ENCODE assay signal across 20 cellular contexts in the genomic region with DNA sequence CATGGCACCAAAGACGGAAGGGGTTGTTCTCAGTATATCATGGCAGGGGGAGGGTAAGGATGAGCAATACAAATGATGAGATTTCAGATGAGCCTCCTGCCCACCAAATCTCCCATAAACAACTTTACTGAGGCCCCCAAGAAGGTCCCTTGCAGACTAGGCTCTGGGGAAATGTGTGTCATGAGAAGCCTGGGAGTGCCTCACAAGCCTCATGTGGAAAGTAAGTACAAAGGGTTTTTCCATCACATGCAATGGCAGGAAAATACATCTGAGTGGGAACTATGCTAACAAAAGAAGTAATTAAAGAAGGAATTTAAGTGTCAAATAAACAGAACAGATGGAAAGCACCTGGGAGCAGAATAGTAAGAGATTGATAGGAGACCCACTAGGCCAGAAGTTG. TPM values are rescaled to one million over a fixed set of nuclear protein-coding genes. Genes with fewer than 3 reads are reported as not detected.
DNase-seq lines count a peak whose midpoint lies in the region; ATAC-seq and TF ChIP-seq lines count a peak whose summit lies in the region.
"Had no signal": no experiment of that assay in that cellular context is flagged by ENCODE, and none has a peak within 500 bp of the region (broad histone marks: within the 10 kb centered on the region; RNA-seq: fewer than 3 reads in every experiment).

No MANE protein-coding gene starts in this region.

- intact Hi-C loops in esophagus squamous epithelium (cut with DNase I): no loop called here

- peak; percentile 65 for DNase-seq in NCI-H1105 treated with DMSO at 0.1 percent for 48 hours (lab: John Stamatoyannopoulos, UW)
- no peak for DNase-seq in NCI-H1105 (lab: John Stamatoyannopoulos, UW)
- peak; percentile 59 for DNase-seq in NCI-H2107 (lab: John Stamatoyannopoulos, UW)
- no peak for DNase-seq in epithelial cell of prostate (ENCODE audit: low read depth, low spot score)
- DNase-seq in type B pancreatic cell (ENCODE audit: extremely low spot score, unreplicated experiment): no peak
- DNase-seq in effector CD4-positive, alpha-beta T cell: no peak
- no peak for DNase-seq in esophagus squamous epithelium (lab: John Stamatoyannopoulos, UW)
- DNase-seq: effector CD8-positive, alpha-beta T cell; foreskin melanocyte; GM23248; NCI-H1436; NCI-H524 treated with DMSO at 0.1 percent for 48 hours; OCI-M1; stimulated activated CD4-positive, alpha-beta T cell treated with anti-CD3 and anti-CD28 coated beads, Interleukin-2, amount 100 ng/mL, for 48 hours; stimulated activated naive CD4-positive, alpha-beta T cell had no signal

- no peaks in the 10 kb centered on the region for H3K27me3 ChIP-seq in esophagus squamous epithelium

- TF ChIP-seq POLR2A in esophagus squamous epithelium (IDR thresholded peaks at IDR 0.05): no peak

- no peak overlapping the region for H3K4me3 ChIP-seq in esophagus squamous epithelium
- H3K4me3 ChIP-seq: GM23248, lung, smooth muscle cell, thoracic aorta had no signal

- TF ChIP-seq CTCF in type B pancreatic cell (conservative IDR thresholded peaks at IDR 0.05): no peak
- no peak for TF ChIP-seq CTCF in esophagus squamous epithelium (IDR thresholded peaks at IDR 0.05)

- peaks cover 4% of the 10 kb centered on the region for H3K36me3 Mint-ChIP-seq in type B pancreatic cell
- H3K36me3 Mint-ChIP-seq: brain had no signal

- H3K4me1 ChIP-seq in esophagus squamous epithelium: peaks cover 0 to 29% (median 8%) of the 10 kb centered on the region in 3 donors

- H3K4me1 Mint-ChIP-seq in type B pancreatic cell (ENCODE audit: unreplicated experiment): peaks cover 14% of the 10 kb centered on the region
- H3K4me1 Mint-ChIP-seq: brain had no signal

- H3K36me3 ChIP-seq in esophagus squamous epithelium: peaks cover 0 to 8% (median 0%) of the 10 kb centered on the region in 3 donors
- H3K36me3 ChIP-seq: thoracic aorta had no signal

- H3K27ac ChIP-seq in epithelial cell of prostate (peak overlapping the region; percentile 99), esophagus squamous epithelium (no peak overlapping the region)
- H3K27ac ChIP-seq: GM23248, thoracic aorta had no signal

- H3K27ac Mint-ChIP-seq in type B pancreatic cell: peak overlapping the region; percentile 47
- H3K27ac Mint-ChIP-seq: brain had no signal

- H3K4me3 Mint-ChIP-seq in type B pancreatic cell: no peak overlapping the region
- H3K4me3 Mint-ChIP-seq: brain had no signal

- H3K9me3 ChIP-seq in esophagus squamous epithelium: no peaks in the 10 kb centered on the region
- H3K9me3 ChIP-seq: thoracic aorta had no signal

- 100% methylated on average over 1 of the region's 1 CpG for WGBS in esophagus squamous epithelium, 2 donors

- no peaks in the 10 kb centered on the region for H3K9me3 Mint-ChIP-seq in type B pancreatic cell
- H3K9me3 Mint-ChIP-seq: brain had no signal

- H3K27me3 Mint-ChIP-seq in type B pancreatic cell: no peaks in the 10 kb centered on the region
- H3K27me3 Mint-ChIP-seq: brain had no signal

- no peak for ATAC-seq in HG03460 (IDR thresholded peaks at IDR 0.05; ENCODE audit: unreplicated experiment)

RNA-seq across cellular contexts. Expression of a gene that starts 20.6 kb away (rescaled TPM):
- total RNA-seq in type B pancreatic cell (ENCODE audit: low replicate concordance) (5.0 and 6.1 TPM in 2 replicates), esophagus squamous epithelium (10 to 100 TPM in 2 of 4 donors, 1 to 10 TPM in 2; 5.7 to 22.5 (median 10.8) TPM)

Comparison
In these comparisons a context has a peak if more than half of its experiments do, and no peak if none do; other contexts are left out.
1. DNase-seq: peak in NCI-H1105 treated with DMSO at 0.1 percent for 48 hours (single experiment) and NCI-H2107 (single experiment); none in NCI-H1105 (single experiment), epithelial cell of prostate (single experiment), type B pancreatic cell (single experiment), effector CD4-positive, alpha-beta T cell (single experiment) and esophagus squamous epithelium (single experiment).